In the genomic region with DNA sequence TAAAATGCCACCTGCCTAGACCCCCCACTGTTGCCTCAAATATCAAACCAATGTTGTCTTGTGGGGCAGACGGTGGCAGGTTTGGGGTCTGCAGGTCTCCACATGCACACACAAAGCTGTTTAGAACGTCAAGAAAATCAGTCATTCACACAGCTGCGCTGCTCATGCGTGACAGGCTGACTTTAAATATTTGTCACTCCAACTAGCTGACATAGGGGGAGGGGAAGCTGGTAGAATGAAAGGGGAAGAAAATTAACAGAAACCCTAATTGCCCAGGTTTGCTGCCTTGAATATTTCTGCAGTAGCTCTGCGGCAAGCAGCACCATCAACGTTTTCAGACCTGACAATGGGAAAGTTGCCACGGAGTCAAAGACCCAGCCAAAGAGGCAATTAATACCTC, we compare ENCODE assay signal across 11 cellular contexts.
DNase-seq lines count a peak whose midpoint lies in the region; ATAC-seq and TF ChIP-seq lines count a peak whose summit lies in the region.
"Had no signal": no experiment of that assay in that cellular context is flagged by ENCODE, and none has a peak within 500 bp of the region (broad histone marks: within the 10 kb centered on the region; RNA-seq: fewer than 3 reads in every experiment).

No MANE protein-coding gene starts in this region.

- DNase-seq in NCI-H2029 treated with DMSO at 0.1 percent for 48 hours (lab: John Stamatoyannopoulos, UW) (peak; percentile 65), neural crest cell (ENCODE audit: low read depth, low spot score) (no peak), NCI-H1436 treated with DMSO at 0.1 percent for 48 hours (lab: John Stamatoyannopoulos, UW) (no peak), putamen (ENCODE audit: low spot score) (no peak)
- no peak for DNase-seq in activated naive CD4-positive, alpha-beta T cell (lab: John Stamatoyannopoulos, UW)
- DNase-seq in T-helper 2 cell treated with Interferon-gamma antibody and Interleukin-4, amounts not matched to agents 5 μg/mL and 100 μg/mL, for 36 hours (ENCODE audit: low spot score): no peak
- DNase-seq: activated effector memory CD4-positive, alpha-beta T cell treated with anti-CD3 and anti-CD28 coated beads, Interleukin-2, amount 50 U/mL, for 16 hours; lower lobe of right lung had no signal

- ATAC-seq in GM18909 (IDR thresholded peaks at IDR 0.05; ENCODE audit: poor library complexity, unreplicated experiment): peak; percentile 64
- peak; percentile 44 for ATAC-seq in HG02870 (IDR thresholded peaks at IDR 0.05; ENCODE audit: unreplicated experiment)
- ATAC-seq: lower lobe of right lung had no signal

- peak overlapping the region; percentile 76 for H3K4me3 Mint-ChIP-seq in neural crest cell
- H3K4me3 Mint-ChIP-seq in T-helper 2 cell treated with Interferon-gamma antibody and Interleukin-4, amounts not matched to agents 5 μg/mL and 100 μg/mL, for 36 hours: no peak overlapping the region
- H3K4me3 Mint-ChIP-seq: T-helper 1 cell treated with Interleukin-12 subunit alpha and Interleukin-12 subunit beta and Interleukin-4 antibody, amounts not matched to agents 30 μg/mL and 1 μg/mL, for 36 hours had no signal

- H3K9me3 Mint-ChIP-seq in neural crest cell: no peaks in the 10 kb centered on the region
- H3K9me3 Mint-ChIP-seq in T-helper 2 cell treated with Interferon-gamma antibody and Interleukin-4, amounts not matched to agents 5 μg/mL and 100 μg/mL, for 36 hours: no peaks in the 10 kb centered on the region
- H3K9me3 Mint-ChIP-seq: T-helper 1 cell treated with Interleukin-12 subunit alpha and Interleukin-12 subunit beta and Interleukin-4 antibody, amounts not matched to agents 30 μg/mL and 1 μg/mL, for 36 hours had no signal

- TF ChIP-seq CTCF in neural crest cell (conservative IDR thresholded peaks at IDR 0.05): no peak

- H3K27ac Mint-ChIP-seq in neural crest cell (ENCODE audit: unreplicated experiment): peak overlapping the region; percentile 3
- no peak overlapping the region for H3K27ac Mint-ChIP-seq in T-helper 2 cell treated with Interferon-gamma antibody and Interleukin-4, amounts not matched to agents 5 μg/mL and 100 μg/mL, for 36 hours
- H3K27ac Mint-ChIP-seq: T-helper 1 cell treated with Interleukin-12 subunit alpha and Interleukin-12 subunit beta and Interleukin-4 antibody, amounts not matched to agents 30 μg/mL and 1 μg/mL, for 36 hours had no signal

- H3K4me1 Mint-ChIP-seq in neural crest cell: peaks cover 35% of the 10 kb centered on the region
- H3K4me1 Mint-ChIP-seq in T-helper 2 cell treated with Interferon-gamma antibody and Interleukin-4, amounts not matched to agents 5 μg/mL and 100 μg/mL, for 36 hours (ENCODE audit: low read depth): no peaks in the 10 kb centered on the region

- peaks cover 20% of the 10 kb centered on the region for H3K27me3 Mint-ChIP-seq in neural crest cell (ENCODE audit: low read depth)
- H3K27me3 Mint-ChIP-seq in T-helper 2 cell treated with Interferon-gamma antibody and Interleukin-4, amounts not matched to agents 5 μg/mL and 100 μg/mL, for 36 hours (ENCODE audit: low read depth): peaks cover 59% of the 10 kb centered on the region

- no peaks in the 10 kb centered on the region for H3K36me3 Mint-ChIP-seq in neural crest cell (ENCODE audit: low read depth)
- H3K36me3 Mint-ChIP-seq in T-helper 2 cell treated with Interferon-gamma antibody and Interleukin-4, amounts not matched to agents 5 μg/mL and 100 μg/mL, for 36 hours (ENCODE audit: low read depth): no peaks in the 10 kb centered on the region
